Comparison of ENCODE assay signal across 1 cellular context in genomic region chr7:123433665-123434064, GRCh38.
TF ChIP-seq lines count a peak whose summit lies in the region.

No MANE protein-coding gene starts in this region.

TF ChIP-seq in GM23338, 12 proteins besides CTCF, POLR2A, EP300 and RAD21 (continued from another document):
- TF ChIP-seq ZNF462 (CRISPR knock-in tag; IDR thresholded peaks at IDR 0.05) (no peak), POLR2AphosphoS5 (IDR thresholded peaks at IDR 0.05; ENCODE audit: low read depth) (no peak), REST (IDR thresholded peaks at IDR 0.05; ENCODE audit: unreplicated experiment) (no peak)
